In the genomic region with DNA sequence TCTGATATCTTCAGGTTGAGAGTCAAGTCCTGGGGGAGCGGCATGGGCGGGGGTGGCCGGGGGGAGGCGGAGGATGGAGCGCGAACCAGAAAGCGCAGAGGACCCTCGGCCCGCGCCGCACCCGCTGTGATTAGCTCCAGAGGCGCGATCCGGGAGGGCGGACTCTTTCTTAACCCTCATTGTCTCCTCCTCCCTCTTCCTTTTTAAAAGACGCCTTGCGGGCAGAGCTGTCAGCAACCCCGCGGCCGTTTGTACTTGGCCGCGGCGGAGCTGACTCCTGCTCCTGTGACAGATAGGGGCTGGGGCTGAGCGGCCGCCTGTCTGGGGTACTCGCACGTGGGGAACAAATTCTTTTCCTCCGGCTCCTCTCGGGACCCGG, we compare ENCODE assay signal across 8 cellular contexts. TPM values are rescaled to one million over a fixed set of nuclear protein-coding genes. Genes with fewer than 3 reads are reported as not detected.
DNase-seq lines count a peak whose midpoint lies in the region; ATAC-seq and TF ChIP-seq lines count a peak whose summit lies in the region.

A gene (plus strand): TSS at position 233 of the 379 bp plus-strand sequence. CDS start 569 bp downstream, outside the sequence.

- H3K36me3 ChIP-seq in IMR-90 (ENCODE audit: control insufficient read depth, insufficient read depth, low read length): peaks cover 13% of the 10 kb centered on the region; the same call in 1 of the 2 replicates

- H3K4me2 ChIP-seq in IMR-90 (ENCODE audit: low read depth, low read length): peak within 1 kb of the TSS; percentile 69

- peak within 1 kb of the TSS; percentile 68; the same call in 1 of the 2 replicates for H3K4ac ChIP-seq in IMR-90 (ENCODE audit: low read depth, low read length)

- peak within 1 kb of the TSS; percentile 78 for H3K4me3 ChIP-seq in IMR-90 (ENCODE audit: insufficient read depth, low read depth, low read length)
- peak within 1 kb of the TSS; percentile 64 for H3K4me3 ChIP-seq in iPS-18c (ENCODE audit: insufficient read depth, low read depth, low read length)

- peak within 1 kb of the TSS; percentile 47; the same call in 1 of the 2 replicates for H3K23ac ChIP-seq in IMR-90 (ENCODE audit: low read depth, low read length)

- DNase-seq in Calu3 (peak; percentile 2), IMR-90 (no peak), NCI-H2196 treated with DMSO at 0.1 percent for 48 hours (lab: John Stamatoyannopoulos, UW; ENCODE audit: unreplicated experiment) (no peak), NCI-H774 (lab: John Stamatoyannopoulos, UW) (no peak)
- no peak for DNase-seq in stimulated activated effector memory CD8-positive, alpha-beta T cell treated with anti-CD3 and anti-CD28 coated beads, Interleukin-12 subunit alpha, Interleukin-12 subunit beta, amount 100 ng/mL, for 72 hours (ENCODE audit: low spot score in 2 of 2)

- peak within 1 kb of the TSS; percentile 36; the same call in 1 of the 2 replicates for H3K18ac ChIP-seq in IMR-90 (ENCODE audit: low read depth, low read length)

- H3K56ac ChIP-seq in IMR-90 (ENCODE audit: extremely low read depth, insufficient read depth, low read length): no peak within 1 kb of the TSS

- no peak within 1 kb of the TSS for H2BK5ac ChIP-seq in IMR-90 (ENCODE audit: low read depth, low read length, poor library complexity, severe bottlenecking)

- H3K36me3 Mint-ChIP-seq in Calu3 (ENCODE audit: insufficient read depth, unreplicated experiment): no peaks in the 10 kb centered on the region
- H3K36me3 Mint-ChIP-seq in activated naive CD4-positive, alpha-beta T cell treated with anti-CD3 and anti-CD28 coated beads, Interleukin-2, amount 50 U/mL, for 24 hours: no peaks in the 10 kb centered on the region
- no peaks in the 10 kb centered on the region for H3K36me3 Mint-ChIP-seq in stimulated activated effector memory CD8-positive, alpha-beta T cell treated with anti-CD3 and anti-CD28 coated beads, Interleukin-12 subunit alpha, Interleukin-12 subunit beta, amount 100 ng/mL, for 72 hours

- no peak within 1 kb of the TSS for H2BK20ac ChIP-seq in IMR-90 (ENCODE audit: low read depth, low read length)

- no peak within 1 kb of the TSS; the same call in 1 of the 2 replicates for H4K5ac ChIP-seq in IMR-90 (ENCODE audit: low read depth, low read length)

- BruUV-seq in Calu3 (replicated peaks; lab: Mats Ljungman, UMichigan) (no TSS peak), IMR-90 (replicated peaks; lab: Mats Ljungman, UMichigan) (no TSS peak)

- H3K9me1 ChIP-seq in IMR-90 (ENCODE audit: insufficient read depth, low read length): no peaks in the 10 kb centered on the region

- no peaks in the 10 kb centered on the region for H3K4me1 Mint-ChIP-seq in Calu3 (ENCODE audit: low read depth, unreplicated experiment)
- peaks cover 25% of the 10 kb centered on the region for H3K4me1 Mint-ChIP-seq in activated naive CD4-positive, alpha-beta T cell treated with anti-CD3 and anti-CD28 coated beads, Interleukin-2, amount 50 U/mL, for 24 hours
- H3K4me1 Mint-ChIP-seq in stimulated activated effector memory CD8-positive, alpha-beta T cell treated with anti-CD3 and anti-CD28 coated beads, Interleukin-12 subunit alpha, Interleukin-12 subunit beta, amount 100 ng/mL, for 72 hours: peaks cover 31% of the 10 kb centered on the region

- peak within 1 kb of the TSS; percentile 52 for H3K4me3 Mint-ChIP-seq in Calu3 (ENCODE audit: low read depth, unreplicated experiment)
- H3K4me3 Mint-ChIP-seq in activated naive CD4-positive, alpha-beta T cell treated with anti-CD3 and anti-CD28 coated beads, Interleukin-2, amount 50 U/mL, for 24 hours: peak within 1 kb of the TSS; percentile 87
- H3K4me3 Mint-ChIP-seq in stimulated activated effector memory CD8-positive, alpha-beta T cell treated with anti-CD3 and anti-CD28 coated beads, Interleukin-12 subunit alpha, Interleukin-12 subunit beta, amount 100 ng/mL, for 72 hours: peak within 1 kb of the TSS; percentile 67

- no peaks in the 10 kb centered on the region for H3K4me1 ChIP-seq in IMR-90 (ENCODE audit: control insufficient read depth, insufficient read depth, low read length)

- H2AK9ac ChIP-seq in IMR-90 (replicated peaks; ENCODE audit: low read depth, low read length, poor library complexity): no peak within 1 kb of the TSS

- peak within 1 kb of the TSS; percentile 38 for H2AK5ac ChIP-seq in IMR-90 (ENCODE audit: low read depth, low read length)

- peak within 1 kb of the TSS; percentile 87 for H2AFZ ChIP-seq in IMR-90 (replicated peaks; ENCODE audit: low read length, poor library complexity)

- TF ChIP-seq CTCF in Calu3 (IDR thresholded peaks at IDR 0.05; ENCODE audit: unreplicated experiment): no peak
- TF ChIP-seq CTCF in IMR-90 (conservative IDR thresholded peaks at IDR 0.05; ENCODE audit: low read depth, low read length): no peak

- no peaks in the 10 kb centered on the region for H3K9me3 ChIP-seq in IMR-90 (ENCODE audit: control insufficient read depth, insufficient read depth, low read length)
- no peaks in the 10 kb centered on the region for H3K9me3 ChIP-seq in iPS-18c (ENCODE audit: control insufficient read depth, insufficient read depth, low read length)

- no peak within 1 kb of the TSS for H3K27ac Mint-ChIP-seq in Calu3 (ENCODE audit: unreplicated experiment)
- H3K27ac Mint-ChIP-seq in activated naive CD4-positive, alpha-beta T cell treated with anti-CD3 and anti-CD28 coated beads, Interleukin-2, amount 50 U/mL, for 24 hours: no peak within 1 kb of the TSS
- H3K27ac Mint-ChIP-seq in stimulated activated effector memory CD8-positive, alpha-beta T cell treated with anti-CD3 and anti-CD28 coated beads, Interleukin-12 subunit alpha, Interleukin-12 subunit beta, amount 100 ng/mL, for 72 hours: no peak within 1 kb of the TSS

- 0% methylated on average over 8 of the region's 31 CpGs; no CpG with 5 or more reads in 1 of the 2 experiments for WGBS in IMR-90 (ENCODE audit: extremely low coverage in 2 of 2, insufficient read length in 1 of 2), 2 experiments

- in situ Hi-C loops in IMR-90 (cut with MboI; ENCODE audit: low sequenced_read_pairs): no loop called here

- H3K9me3 Mint-ChIP-seq in Calu3 (ENCODE audit: low read depth, unreplicated experiment): no peaks in the 10 kb centered on the region
- no peaks in the 10 kb centered on the region for H3K9me3 Mint-ChIP-seq in activated naive CD4-positive, alpha-beta T cell treated with anti-CD3 and anti-CD28 coated beads, Interleukin-2, amount 50 U/mL, for 24 hours
- no peaks in the 10 kb centered on the region for H3K9me3 Mint-ChIP-seq in stimulated activated effector memory CD8-positive, alpha-beta T cell treated with anti-CD3 and anti-CD28 coated beads, Interleukin-12 subunit alpha, Interleukin-12 subunit beta, amount 100 ng/mL, for 72 hours

- peak within 1 kb of the TSS; percentile 28 for H3K27ac ChIP-seq in IMR-90 (ENCODE audit: insufficient read depth, low read length)

- peak within 1 kb of the TSS; percentile 80 for H3K9ac ChIP-seq in IMR-90 (ENCODE audit: low read depth, low read length)

- 0 out of 3 replicates have a peak within 1 kb of the TSS, but pooled peaks have one; percentile 25 for H2BK15ac ChIP-seq in IMR-90 (ENCODE audit: low read depth, low read length)

- H3K14ac ChIP-seq in IMR-90 (replicated peaks; ENCODE audit: low read depth, low read length): no peak within 1 kb of the TSS

- no peak for TF ChIP-seq RAD21 in IMR-90 (IDR thresholded peaks at IDR 0.05; ENCODE audit: low read length)

- H2BK120ac ChIP-seq in IMR-90 (ENCODE audit: low read depth, low read length): peak within 1 kb of the TSS; percentile 13

- peaks cover 0 to 3% of the 10 kb centered on the region in 2 experiments; a peak in 1 of 4 replicates for H3K79me1 ChIP-seq in IMR-90 (ENCODE audit: low read depth in 1 of 2, low read length in 2 of 2)

- intact Hi-C loops in Calu3 (cut with micrococcal nuclease; ENCODE audit: unreplicated experiment): no loop called here
- intact Hi-C loops in IMR-90 (cut with micrococcal nuclease): no loop called here

- H3K27me3 ChIP-seq in IMR-90 (ENCODE audit: control insufficient read depth, insufficient read depth, low read length): peaks cover 2% of the 10 kb centered on the region; the same call in 1 of the 2 replicates

- CTCF ChIA-PET in Calu3 (lab: Charles Lee): no interaction called here
- CTCF ChIA-PET in IMR-90 (lab: Yijun Ruan, JAX): interaction anchor here (1.1 to 1.4 kb wide), 3 partner anchors 26 to 122 kb away, joined by 3 read pairs; no protein-coding TSS in a partner anchor

- H4K91ac ChIP-seq in IMR-90 (ENCODE audit: insufficient read depth, low read depth, low read length): peak within 1 kb of the TSS; percentile 43

- POLR2A ChIA-PET in IMR-90 (lab: Charles Lee; ENCODE audit: unreplicated experiment): no interaction called here

- peak within 1 kb of the TSS; percentile 42 to 51; a peak in 1 of 4 replicates for H4K8ac ChIP-seq in IMR-90 (ENCODE audit: low read depth in 2 of 2, low read length in 2 of 2)

- H3K27me3 Mint-ChIP-seq in Calu3 (ENCODE audit: unreplicated experiment): peaks cover 64% of the 10 kb centered on the region
- peaks cover 40% of the 10 kb centered on the region for H3K27me3 Mint-ChIP-seq in activated naive CD4-positive, alpha-beta T cell treated with anti-CD3 and anti-CD28 coated beads, Interleukin-2, amount 50 U/mL, for 24 hours

- dilution Hi-C loops in IMR-90 (cut with HindIII; ENCODE audit: low sequenced_read_pairs, unreplicated experiment): no loop called here

- H4K20me1 ChIP-seq in IMR-90 (ENCODE audit: insufficient read depth, low read length): no peaks in the 10 kb centered on the region

- ATAC-seq in GM19455 (IDR thresholded peaks at IDR 0.05; ENCODE audit: unreplicated experiment): peak; percentile 49
- peak; percentile 55 for ATAC-seq in IMR-90 (ENCODE audit: low read depth)
- ATAC-seq in stimulated activated effector memory CD8-positive, alpha-beta T cell treated with anti-CD3 and anti-CD28 coated beads, Interleukin-12 subunit alpha, Interleukin-12 subunit beta, amount 100 ng/mL, for 72 hours: peak; percentile 57

- TF ChIP-seq POLR2A in IMR-90 (IDR thresholded peaks at IDR 0.05; ENCODE audit: low read depth, low read length): no peak

TF ChIP-seq in IMR-90, 13 proteins besides CTCF, POLR2A, EP300 and RAD21:
- no peak for TF ChIP-seq SMC3 (IDR thresholded peaks at IDR 0.05; ENCODE audit: low read depth, low read length)
- TF ChIP-seq, protein P1, sequence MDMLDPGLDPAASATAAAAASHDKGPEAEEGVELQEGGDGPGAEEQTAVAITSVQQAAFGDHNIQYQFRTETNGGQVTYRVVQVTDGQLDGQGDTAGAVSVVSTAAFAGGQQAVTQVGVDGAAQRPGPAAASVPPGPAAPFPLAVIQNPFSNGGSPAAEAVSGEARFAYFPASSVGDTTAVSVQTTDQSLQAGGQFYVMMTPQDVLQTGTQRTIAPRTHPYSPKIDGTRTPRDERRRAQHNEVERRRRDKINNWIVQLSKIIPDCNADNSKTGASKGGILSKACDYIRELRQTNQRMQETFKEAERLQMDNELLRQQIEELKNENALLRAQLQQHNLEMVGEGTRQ (IDR thresholded peaks at IDR 0.05; ENCODE audit: low read depth, low read length): no peak
TF ChIP-seq in IMR-90: peak in this region for 0.

RNA-seq across cellular contexts. Expression of the gene that starts here (rescaled TPM):
- total RNA-seq in Calu3 (2022) (not detected in 2 replicates), IMR-90 (2012; rRNA removed) (under 0.01 and 0.18 TPM in 2 replicates)
- 0.77 and 0.85 TPM in 2 replicates for polyA plus RNA-seq in IMR-90 (2012; rRNA removed)
- 0.10 and 1.1 TPM in 2 replicates for polyA plus RNA-seq in IMR-90 (2012; cell fraction: cytosol; rRNA removed)
- polyA plus RNA-seq in IMR-90 (2012; cell fraction: nucleus; rRNA removed; ENCODE audit: low replicate concordance): 0.44 and 0.59 TPM in 2 replicates

Comparison
In these comparisons a context has a peak if more than half of its experiments do, and no peak if none do; other contexts are left out.
1. Peak in DNase-seq in Calu3; RNA of the gene not detected or under 1 TPM.